Comparison of ENCODE assay signal across 8 cellular contexts in genomic region chr5:91101777-91102379, GRCh38.
DNase-seq lines count a peak whose midpoint lies in the region; ATAC-seq and TF ChIP-seq lines count a peak whose summit lies in the region.

No MANE protein-coding gene starts in this region.

- peak; percentile 74 for TF ChIP-seq CTCF in cardiac fibroblast (IDR thresholded peaks at IDR 0.05; ENCODE audit: low read depth, low read length)

- H3K4me3 ChIP-seq in cardiac fibroblast (replicated peaks in 1 of 2; ENCODE audit: low read depth in 2 of 2, low read length in 2 of 2) = no peak overlapping the region

- ATAC-seq in GM18508 (IDR thresholded peaks at IDR 0.05; ENCODE audit: insufficient read depth, unreplicated experiment) (peak; percentile 83), HG02938 (IDR thresholded peaks at IDR 0.05; ENCODE audit: unreplicated experiment) (peak; percentile 95)

- DNase-seq in AG08395 (ENCODE audit: low spot score) = peak; percentile 82
- DNase-seq in NCI-H187 (lab: John Stamatoyannopoulos, UW) = peak; percentile 6 to 8
- peak; percentile 37 for DNase-seq in T1000 (lab: John Stamatoyannopoulos, UW)
- DNase-seq in cardiac fibroblast (ENCODE audit: low read depth in 2 of 2) = peak; percentile 92
- peak; percentile 84 for DNase-seq in islet precursor cell
- peak; percentile 23 to 35 for DNase-seq in stimulated activated CD4-positive, alpha-beta T cell treated with anti-CD3 and anti-CD28 coated beads, Interleukin-15, amount 100 ng/mL, for 48 hours (ENCODE audit: low read depth in 2 of 2)

Comparison
In these comparisons a context has a peak if more than half of its experiments do, and no peak if none do; other contexts are left out.
1. DNase-seq: peak in every context shown above with its lines; median percentile 92 in cardiac fibroblast; 84 in islet precursor cell; 82 in AG08395; 37 in T1000; 29 in stimulated activated CD4-positive, alpha-beta T cell treated with anti-CD3 and anti-CD28 coated beads, Interleukin-15, amount 100 ng/mL, for 48 hours; 7 in NCI-H187.